In genomic region chr2:112834379-112835014, GRCh38 we compare ENCODE assay signal across 14 cellular contexts. TPM values are rescaled to one million over a fixed set of nuclear protein-coding genes. Genes with fewer than 3 reads are reported as not detected.
DNase-seq lines count a peak whose midpoint lies in the region; ATAC-seq, FAIRE-seq and TF ChIP-seq lines count a peak whose summit lies in the region.
"Had no signal": no experiment of that assay in that cellular context is flagged by ENCODE, and none has a peak within 500 bp of the region (broad histone marks: within the 10 kb centered on the region; RNA-seq: fewer than 3 reads in every experiment).

No MANE protein-coding gene starts in this region.

- H3K4ac ChIP-seq in H9 (ENCODE audit: low read depth, low read length), result no peak overlapping the region

- no peak overlapping the region for H2AK5ac ChIP-seq in H9 (ENCODE audit: insufficient read length, low read length)

- H3K4me1 Mint-ChIP-seq in Calu3 (ENCODE audit: low read depth, unreplicated experiment) (peaks cover 70% of the 10 kb centered on the region), nephron (peaks cover 12% of the 10 kb centered on the region), H9 (peaks cover 27 to 34% of the 10 kb centered on the region in 2 experiments), glutamatergic neuron (ENCODE audit: low read depth, unreplicated experiment) (no peaks in the 10 kb centered on the region)

- peaks cover 19% of the 10 kb centered on the region for H3K4me1 ChIP-seq in endothelial cell of umbilical vein (ENCODE audit: control insufficient read depth, extremely low read depth, insufficient read depth, low read length)
- no peaks in the 10 kb centered on the region for H3K4me1 ChIP-seq in H9 (ENCODE audit: insufficient read depth, low read length)
- H3K4me1 ChIP-seq in upper lobe of right lung, result no peaks in the 10 kb centered on the region
- H3K4me1 ChIP-seq: prostate gland had no signal

- H3K27me3 ChIP-seq in endothelial cell of umbilical vein (ENCODE audit: control insufficient read depth in 2 of 2, insufficient read depth in 2 of 2, low read length in 2 of 2) (peaks cover 0 to 12% of the 10 kb centered on the region in 2 experiments), H9 (ENCODE audit: insufficient read depth, low read length) (no peaks in the 10 kb centered on the region), upper lobe of right lung (no peaks in the 10 kb centered on the region)
- H3K27me3 ChIP-seq: upper lobe of left lung had no signal

- no peak overlapping the region for H4K5ac ChIP-seq in H9 (ENCODE audit: insufficient read length, low read depth, low read length)

- H2AFZ ChIP-seq in endothelial cell of umbilical vein (ENCODE audit: low read depth, low read length), result no peak overlapping the region
- H2AFZ ChIP-seq in H9 (ENCODE audit: low read length), result no peak overlapping the region

- peaks cover 20% of the 10 kb centered on the region for H3K36me3 Mint-ChIP-seq in Calu3 (ENCODE audit: insufficient read depth, unreplicated experiment)
- no peaks in the 10 kb centered on the region for H3K36me3 Mint-ChIP-seq in nephron (ENCODE audit: low read depth)
- no peaks in the 10 kb centered on the region; a peak in 1 of 7 replicates for H3K36me3 Mint-ChIP-seq in H9 (ENCODE audit: insufficient read depth in 1 of 3, low read depth in 3 of 3)
- H3K36me3 Mint-ChIP-seq in glutamatergic neuron (ENCODE audit: unreplicated experiment), result no peaks in the 10 kb centered on the region
- H3K36me3 Mint-ChIP-seq: activated naive CD8-positive, alpha-beta T cell treated with anti-CD3 and anti-CD28 coated beads, Interleukin-2, amount 10 ng/mL, durations not matched to agents 7 days and 5 days had no signal

- H2BK15ac ChIP-seq in H9 (ENCODE audit: low read depth, low read length), result no peak overlapping the region

- ATAC-seq in upper lobe of right lung, result no peak

- H3K23ac ChIP-seq in H9 (ENCODE audit: insufficient read length, low read depth, low read length), result no peak overlapping the region

- intact Hi-C loops in Calu3 (cut with micrococcal nuclease; ENCODE audit: unreplicated experiment) (loop anchor here (5.0 kb wide), 1 partner anchor 33 kb away; no protein-coding TSS in a partner anchor), endothelial cell of umbilical vein (cut with micrococcal nuclease) (loop anchor here (5.0 kb wide), 2 partner anchors 33 to 72 kb away; partner anchors contain the start of gene CKAP2L), upper lobe of right lung (cut with DNase I) (no loop called here)

- H3K4me2 ChIP-seq in endothelial cell of umbilical vein (ENCODE audit: insufficient read depth, low read length) (no peak overlapping the region), H9 (ENCODE audit: insufficient read depth, insufficient read length, low read length) (no peak overlapping the region)

- no peak for TF ChIP-seq POLR2A in endothelial cell of umbilical vein (IDR thresholded peaks at IDR 0.05; ENCODE audit: low read depth, low read length)

- H3K79me1 ChIP-seq in H9 (ENCODE audit: insufficient read depth, low read depth, low read length, poor library complexity, severe bottlenecking), result no peaks in the 10 kb centered on the region

- H3K23me2 ChIP-seq in H9 (ENCODE audit: insufficient read length, low read depth, low read length, poor library complexity, severe bottlenecking), result no peaks in the 10 kb centered on the region

- peak; percentile 78 for DNase-seq in Calu3
- peak; percentile 56 for DNase-seq in NCI-H226
- DNase-seq in endothelial cell of umbilical vein (ENCODE audit: low read depth, low spot score), result peak; percentile 28
- DNase-seq in H9, result no peak
- DNase-seq in upper lobe of right lung, result no peak
- DNase-seq in glutamatergic neuron, result no peak
- DNase-seq in activated gamma-delta T cell treated with Interleukin-2 at 50 U/mL for 16 hours, result no peak
- DNase-seq: activated naive CD8-positive, alpha-beta T cell treated with anti-CD3 and anti-CD28 coated beads, Interleukin-2, amount 10 ng/mL, durations not matched to agents 7 days and 5 days; DMS79; stimulated activated CD8-positive, alpha-beta memory T cell treated with anti-CD3 and anti-CD28 coated beads, Interleukin-4, amount 100 ng/mL, for 48 hours; upper lobe of left lung had no signal

- no peaks in the 10 kb centered on the region for H3K79me2 ChIP-seq in endothelial cell of umbilical vein (ENCODE audit: control insufficient read depth, insufficient read depth, low read length)
- H3K79me2 ChIP-seq in H9 (ENCODE audit: insufficient read depth, low read length), result no peaks in the 10 kb centered on the region

- no peak overlapping the region for H2BK12ac ChIP-seq in H9 (ENCODE audit: insufficient read length, low read depth, low read length)

- H3K9me3 Mint-ChIP-seq in Calu3 (ENCODE audit: low read depth, unreplicated experiment), result peaks cover 3% of the 10 kb centered on the region
- H3K9me3 Mint-ChIP-seq in nephron, result no peaks in the 10 kb centered on the region
- no peaks in the 10 kb centered on the region; a peak in 1 of 5 replicates for H3K9me3 Mint-ChIP-seq in H9
- H3K9me3 Mint-ChIP-seq in glutamatergic neuron (ENCODE audit: unreplicated experiment), result no peaks in the 10 kb centered on the region
- H3K9me3 Mint-ChIP-seq: dendritic cell treated with granulocyte-macrophage colony-stimulating factor and Interleukin-4, amounts not matched to agents 40 ng/mL and 50 ng/mL, for 4 days had no signal

- H3K4me3 Mint-ChIP-seq in Calu3 (ENCODE audit: low read depth, unreplicated experiment) (peak overlapping the region; percentile 7), nephron (no peak overlapping the region), H9 (no peak overlapping the region), glutamatergic neuron (ENCODE audit: unreplicated experiment) (no peak overlapping the region)
- H3K4me3 Mint-ChIP-seq: activated naive CD8-positive, alpha-beta T cell treated with anti-CD3 and anti-CD28 coated beads, Interleukin-2, amount 10 ng/mL, durations not matched to agents 7 days and 5 days; dendritic cell treated with granulocyte-macrophage colony-stimulating factor and Interleukin-4, amounts not matched to agents 40 ng/mL and 50 ng/mL, for 4 days had no signal

- H4K8ac ChIP-seq in H9 (replicated peaks; ENCODE audit: insufficient read length, low read depth, low read length), result no peak overlapping the region

- POLR2A ChIA-PET in endothelial cell of umbilical vein (lab: Charles Lee), result no interaction called here

- H3K27ac ChIP-seq in endothelial cell of umbilical vein (ENCODE audit: insufficient read depth, low read depth, low read length) (no peak overlapping the region), H9 (ENCODE audit: insufficient read length, low read depth, low read length) (no peak overlapping the region), upper lobe of right lung (no peak overlapping the region)
- H3K27ac ChIP-seq: prostate gland, upper lobe of left lung had no signal

- no peaks in the 10 kb centered on the region for H3K9me1 ChIP-seq in endothelial cell of umbilical vein (replicated peaks; ENCODE audit: control insufficient read depth, extremely low read depth, insufficient read depth, low read length)

- no peaks in the 10 kb centered on the region for H3K9me3 ChIP-seq in endothelial cell of umbilical vein (replicated peaks; ENCODE audit: control insufficient read depth, insufficient read depth, low read length)
- H3K9me3 ChIP-seq in H9 (ENCODE audit: control insufficient read depth, low read depth, low read length), result no peaks in the 10 kb centered on the region
- H3K9me3 ChIP-seq in upper lobe of right lung, result no peaks in the 10 kb centered on the region
- H3K9me3 ChIP-seq: prostate gland, upper lobe of left lung had no signal

- no peak for TF ChIP-seq CTCF in Calu3 (IDR thresholded peaks at IDR 0.05; ENCODE audit: unreplicated experiment)
- no peak for TF ChIP-seq CTCF in endothelial cell of umbilical vein (IDR thresholded peaks at IDR 0.05; ENCODE audit: extremely low read depth in 1 of 2, insufficient read depth in 1 of 2, low read depth in 1 of 2, low read length in 2 of 2)
- TF ChIP-seq CTCF in nephron (IDR thresholded peaks at IDR 0.05; ENCODE audit: unreplicated experiment in 3 of 3), result no peak
- no peak for TF ChIP-seq CTCF in H9 (conservative IDR thresholded peaks at IDR 0.05)
- TF ChIP-seq CTCF in upper lobe of right lung (IDR thresholded peaks at IDR 0.05), result no peak
- no peak for TF ChIP-seq CTCF in glutamatergic neuron (IDR thresholded peaks at IDR 0.05; ENCODE audit: partially characterized antibody, unreplicated experiment)

- H3K4me3 ChIP-seq in endothelial cell of umbilical vein (replicated peaks in 1 of 3; ENCODE audit: insufficient read depth in 1 of 3, low read depth in 1 of 3, low read length in 3 of 3) (no peak overlapping the region), upper lobe of right lung (no peak overlapping the region)
- H3K4me3 ChIP-seq: prostate gland had no signal

- no peak overlapping the region for H2BK5ac ChIP-seq in H9 (ENCODE audit: insufficient read length, low read length)

- H3K56ac ChIP-seq in H9 (ENCODE audit: insufficient read length, low read depth, low read length), result no peak overlapping the region

- H3K27me3 Mint-ChIP-seq in Calu3 (ENCODE audit: unreplicated experiment) (no peaks in the 10 kb centered on the region), nephron (ENCODE audit: low read depth) (peaks cover 25% of the 10 kb centered on the region), H9 (ENCODE audit: low read depth) (no peaks in the 10 kb centered on the region; the same call in 1 of the 2 replicates), glutamatergic neuron (ENCODE audit: unreplicated experiment) (peaks cover 2% of the 10 kb centered on the region)

- no peak overlapping the region for H2BK20ac ChIP-seq in H9 (ENCODE audit: low read depth, low read length, poor library complexity, severe bottlenecking)

- H3T11ph ChIP-seq in H9 (ENCODE audit: low read length), result no peak overlapping the region

- WGBS in H9 (ENCODE audit: extremely low coverage, insufficient read length, low lambda C conversion rate), result no CpG with 5 or more reads among the region's 1 CpG

- H4K91ac ChIP-seq in H9 (ENCODE audit: insufficient read length, low read depth, low read length), result no peak overlapping the region

- H4K20me1 ChIP-seq in endothelial cell of umbilical vein (replicated peaks; ENCODE audit: control insufficient read depth, extremely low read depth, insufficient read depth, low read length) (no peaks in the 10 kb centered on the region), H9 (ENCODE audit: control insufficient read depth, insufficient read depth, insufficient read length) (no peaks in the 10 kb centered on the region)

- H3K36me3 ChIP-seq in endothelial cell of umbilical vein (ENCODE audit: control insufficient read depth in 2 of 2, extremely low read depth in 1 of 2, insufficient read depth in 2 of 2, low read length in 2 of 2) (no peaks in the 10 kb centered on the region), upper lobe of right lung (no peaks in the 10 kb centered on the region)
- H3K36me3 ChIP-seq: prostate gland, upper lobe of left lung had no signal

- H3K27ac Mint-ChIP-seq in Calu3 (ENCODE audit: unreplicated experiment) (peak overlapping the region; percentile 35), nephron (peak overlapping the region in 2 of 3 experiments; percentile 60 to 79), H9 (no peak overlapping the region), glutamatergic neuron (ENCODE audit: unreplicated experiment) (no peak overlapping the region)
- H3K27ac Mint-ChIP-seq: activated naive CD8-positive, alpha-beta T cell treated with anti-CD3 and anti-CD28 coated beads, Interleukin-2, amount 10 ng/mL, durations not matched to agents 7 days and 5 days; dendritic cell treated with granulocyte-macrophage colony-stimulating factor and Interleukin-4, amounts not matched to agents 40 ng/mL and 50 ng/mL, for 4 days had no signal

- no peak overlapping the region for H2BK120ac ChIP-seq in H9 (ENCODE audit: low read depth, low read length, poor library complexity, severe bottlenecking)

- no peak for FAIRE-seq in endothelial cell of umbilical vein (lab: Jason Lieb, UNC)

- dilution Hi-C loops in endothelial cell of umbilical vein (cut with MboI; ENCODE audit: extremely low pct_ligation_motif_present, low sequenced_read_pairs), result no loop called here

- CTCF ChIA-PET in Calu3 (lab: Charles Lee) (interaction anchor here (0.9 to 1.3 kb wide), 2 partner anchors 17 to 107 kb away, joined by 3 to 5 read pairs; no protein-coding TSS in a partner anchor), endothelial cell of umbilical vein (lab: Charles Lee) (interaction anchor here (0.7 to 2.0 kb wide), 4 partner anchors 9 to 107 kb away, joined by 3 to 7 read pairs (median 5); no protein-coding TSS in a partner anchor)

- no peak overlapping the region for H3K14ac ChIP-seq in H9 (ENCODE audit: insufficient read depth, low read length)

- H3K9ac ChIP-seq in endothelial cell of umbilical vein (replicated peaks; ENCODE audit: extremely low read depth, insufficient read depth, low read length) (no peak overlapping the region), H9 (ENCODE audit: extremely low read depth, insufficient read length, low read length) (no peak overlapping the region)

- BruUV-seq in Calu3 (replicated peaks; lab: Mats Ljungman, UMichigan) (no TSS peak), endothelial cell of umbilical vein (replicated peaks; lab: Mats Ljungman, UMichigan) (no TSS peak)

- H3K18ac ChIP-seq in H9 (ENCODE audit: insufficient read length, low read depth, low read length), result no peak overlapping the region

RNA-seq across cellular contexts. Expression of gene IL1B, which starts 2.1 kb away (rescaled TPM):
- total RNA-seq in Calu3 (2022) (4.1 and 15.5 TPM in 2 replicates), endothelial cell of umbilical vein (not detected in 2 replicates), H9 (2021) (not detected in 2 replicates), upper lobe of right lung (11.5 TPM), glutamatergic neuron (ENCODE audit: unreplicated experiment) (not detected)
- polyA plus RNA-seq in endothelial cell of umbilical vein, result 0.25 TPM in 1 of 2 replicates, not detected in the other
- polyA plus RNA-seq in endothelial cell of umbilical vein (2011; cell fraction: cytosol; rRNA removed), result 0.10 and 0.27 TPM in 2 replicates
- polyA plus RNA-seq in endothelial cell of umbilical vein (2011; cell fraction: nucleus; rRNA removed), result 0.32 and 0.43 TPM in 2 replicates
- 0.48 and 0.70 TPM in 2 replicates for polyA plus RNA-seq in endothelial cell of umbilical vein (2012)
- 0.53 TPM in 1 of 2 replicates, not detected in the other for polyA minus RNA-seq in endothelial cell of umbilical vein
- 1.3 TPM for polyA minus RNA-seq in endothelial cell of umbilical vein (2011; cell fraction: cytosol; rRNA and poly(A)+ RNA removed)
- 0.53 and 0.96 TPM in 2 replicates for polyA minus RNA-seq in endothelial cell of umbilical vein (2011; cell fraction: nucleus; rRNA and poly(A)+ RNA removed)
- total RNA-seq: prostate gland had no signal

RNA-seq across cellular contexts. Expression of gene IL1A, which starts 50.2 kb away (rescaled TPM):
- total RNA-seq in Calu3 (2022), result 6.4 and 14.4 TPM in 2 replicates
- 0.99 and 1.4 TPM in 2 replicates for total RNA-seq in endothelial cell of umbilical vein
- polyA plus RNA-seq in endothelial cell of umbilical vein, result 0.25 and 0.29 TPM in 2 replicates
- polyA plus RNA-seq in endothelial cell of umbilical vein (2011; cell fraction: cytosol; rRNA removed), result 0.27 and 0.44 TPM in 2 replicates
- 0.90 and 1.1 TPM in 2 replicates for polyA plus RNA-seq in endothelial cell of umbilical vein (2011; cell fraction: nucleus; rRNA removed)
- 3.5 and 4.3 TPM in 2 replicates for polyA plus RNA-seq in endothelial cell of umbilical vein (2012)
- polyA minus RNA-seq in endothelial cell of umbilical vein, result 0.21 and 0.44 TPM in 2 replicates
- polyA minus RNA-seq in endothelial cell of umbilical vein (2011; cell fraction: cytosol; rRNA and poly(A)+ RNA removed), result 0.72 TPM
- polyA minus RNA-seq in endothelial cell of umbilical vein (2011; cell fraction: nucleus; rRNA and poly(A)+ RNA removed), result 0.19 and 0.34 TPM in 2 replicates
- total RNA-seq in H9 (2021), result 0.35 and 0.39 TPM in 2 replicates
- total RNA-seq in upper lobe of right lung, result 1.9 TPM
- not detected for total RNA-seq in glutamatergic neuron (ENCODE audit: unreplicated experiment)
- total RNA-seq: activated naive CD8-positive, alpha-beta T cell treated with anti-CD3 and anti-CD28 coated beads, Interleukin-2, amount 10 ng/mL, durations not matched to agents 7 days and 5 days had no signal

Comparison
In these comparisons a context has a peak if more than half of its experiments do, and no peak if none do; other contexts are left out.
1. DNase-seq: peak in Calu3 (single experiment), NCI-H226 (single experiment) and endothelial cell of umbilical vein (single experiment); none in H9 (single experiment), upper lobe of right lung (single experiment), glutamatergic neuron (single experiment) and activated gamma-delta T cell treated with Interleukin-2 at 50 U/mL for 16 hours (single experiment).
2. H3K27ac Mint-ChIP-seq: peak in Calu3 (single experiment) and nephron (2 of 3); none in H9 (0 of 3) and glutamatergic neuron (single experiment).